Comparison of ENCODE assay signal across 1 cellular context in genomic region chr1:210821615-210822014, GRCh38.
A peak's percentile ranks its signal among the peaks of the same experiment; 100 is the strongest.
TF ChIP-seq lines count a peak whose summit lies in the region.

No MANE protein-coding gene starts in this region.

TF ChIP-seq in HEK293, 187 proteins besides CTCF, POLR2A, EP300 and RAD21 (continued from another document):
- TF ChIP-seq ZNF140 (tag by site-specific recombination; IDR thresholded peaks at IDR 0.05): 0 out of 2 replicates have a peak, but pooled peaks have one; percentile 15
- TF ChIP-seq ZBTB11 (tag by site-specific recombination; conservative IDR thresholded peaks at IDR 0.05; ENCODE audit: low read depth): peak; percentile 38
